ENCODE assay signal across 2 cellular contexts in genomic region chr20:62769346-62770071, GRCh38.
TF ChIP-seq lines count a peak whose summit lies in the region.

No MANE protein-coding gene starts in this region.

TF ChIP-seq in H1, 55 proteins besides CTCF, POLR2A, EP300 and RAD21:
- TF ChIP-seq JUN (IDR thresholded peaks at IDR 0.05; ENCODE audit: low read depth, low read length) (no peak), TCF12 (IDR thresholded peaks at IDR 0.05; ENCODE audit: low read depth, low read length) (no peak), CTBP2 (IDR thresholded peaks at IDR 0.05; ENCODE audit: borderline replicate concordance, insufficient read depth, insufficient read length, low read length) (no peak), MAFK (IDR thresholded peaks at IDR 0.05; ENCODE audit: low read depth, low read length) (no peak), GABPA (IDR thresholded peaks at IDR 0.05; ENCODE audit: borderline replicate concordance, insufficient read depth, low read length) (no peak), CBX5 (IDR thresholded peaks at IDR 0.05; ENCODE audit: low read depth, low read length) (no peak), RNF2 (IDR thresholded peaks at IDR 0.05; ENCODE audit: borderline replicate concordance, low read depth, low read length, missing control alignments, poor library complexity, severe bottlenecking) (no peak), SP2 (IDR thresholded peaks at IDR 0.05; ENCODE audit: low read length) (no peak), TAF1 (IDR thresholded peaks at IDR 0.05; ENCODE audit: low read depth, low read length) (no peak), EGR1 (IDR thresholded peaks at IDR 0.05; ENCODE audit: borderline replicate concordance, low read depth, low read length) (no peak), FOSL1 (IDR thresholded peaks at IDR 0.05; ENCODE audit: insufficient read depth, low read depth, low read length) (no peak)

TF ChIP-seq in HEK293T, 16 proteins besides CTCF, POLR2A, EP300 and RAD21:
- TF ChIP-seq BHLHE40 (IDR thresholded peaks at IDR 0.05; ENCODE audit: borderline replicate concordance) (no peak), LEF1 (IDR thresholded peaks at IDR 0.05; ENCODE audit: borderline replicate concordance) (no peak), CTBP1 (IDR thresholded peaks at IDR 0.05; ENCODE audit: borderline replicate concordance) (no peak)
TF ChIP-seq in HEK293T: peak in this region for 0.
